Comparison of ENCODE assay signal across 25 cellular contexts in the genomic region with DNA sequence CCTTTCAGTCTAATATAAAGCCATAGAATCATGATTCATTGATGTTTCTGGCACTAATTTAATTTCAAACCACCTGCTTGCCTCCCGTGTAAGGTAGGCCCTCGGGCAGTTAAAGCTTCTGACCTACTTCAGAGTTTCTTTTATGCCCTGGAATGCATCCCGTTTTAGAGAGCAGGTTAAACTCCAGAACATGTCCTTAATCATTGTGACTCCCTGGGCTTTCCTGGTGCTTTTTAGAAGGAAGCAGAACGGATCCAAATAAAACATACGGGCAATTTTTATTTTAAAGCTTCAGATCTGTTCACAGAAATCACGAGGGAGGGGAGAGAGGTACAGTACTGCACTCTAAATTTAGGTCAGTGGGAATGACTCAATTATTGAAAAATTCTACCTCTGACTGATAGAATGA.
DNase-seq lines count a peak whose midpoint lies in the region; ATAC-seq, FAIRE-seq and TF ChIP-seq lines count a peak whose summit lies in the region.
"Had no signal": no experiment of that assay in that cellular context is flagged by ENCODE, and none has a peak within 500 bp of the region (broad histone marks: within the 10 kb centered on the region; RNA-seq: fewer than 3 reads in every experiment).

No MANE protein-coding gene starts in this region.

- H3K36me3 ChIP-seq in pancreas, result no peaks in the 10 kb centered on the region
- H3K36me3 ChIP-seq: BLaER1 treated with 17β-estradiol and CSF1 and Interleukin-3, amounts not matched to agents 10 nM and 100 nM; neutrophil; SJSA1; spleen; WERI-Rb-1 had no signal

- H3K27ac Mint-ChIP-seq in natural killer cell treated with Interleukin-12 subunit alpha and Interleukin-12 subunit beta and Interleukin-15 and Interleukin-18, amount 100 ng/mL, for 72 hours, result no peak overlapping the region
- H3K27ac Mint-ChIP-seq: HFFc6, T-helper 17 cell had no signal

- H3K4me3 Mint-ChIP-seq in natural killer cell treated with Interleukin-12 subunit alpha and Interleukin-12 subunit beta and Interleukin-15 and Interleukin-18, amount 100 ng/mL, for 72 hours, result no peak overlapping the region
- H3K4me3 Mint-ChIP-seq: central memory CD8-positive, alpha-beta T cell; HFFc6; T-helper 17 cell had no signal

- no peak overlapping the region for H3K27ac ChIP-seq in RWPE1
- H3K27ac ChIP-seq in epithelial cell of prostate, result peak overlapping the region; percentile 7
- peak overlapping the region in 3 of 4 donors; percentile 6 to 78 (median 57) for H3K27ac ChIP-seq in pancreas
- H3K27ac ChIP-seq: BLaER1 treated with 17β-estradiol and CSF1 and Interleukin-3, amounts not matched to agents 10 nM and 100 nM; neutrophil; SJSA1; spleen; WERI-Rb-1 had no signal

- no peaks in the 10 kb centered on the region for H3K27me3 ChIP-seq in pancreas
- H3K27me3 ChIP-seq: BLaER1 treated with 17β-estradiol and CSF1 and Interleukin-3, amounts not matched to agents 10 nM and 100 nM; neutrophil; SJSA1; spleen had no signal

- no peak for FAIRE-seq in pancreas (lab: Jason Lieb, UNC)
- FAIRE-seq: GM18507 had no signal

- peak; percentile 7 for DNase-seq in ELF-1 (ENCODE audit: low read depth, low spot score)
- DNase-seq in RWPE1 (ENCODE audit: low spot score), result peak; percentile 42
- peak; percentile 80 for DNase-seq in epithelial cell of prostate (ENCODE audit: low read depth, low spot score)
- DNase-seq in pancreas, result peak in 2 of 6 donors; percentile 12 to 18
- no peak for DNase-seq in natural killer cell treated with Interleukin-12 subunit alpha and Interleukin-12 subunit beta and Interleukin-15 and Interleukin-18, amount 100 ng/mL, for 72 hours (ENCODE audit: low spot score)
- DNase-seq in amygdala (lab: John Stamatoyannopoulos, UW), result no peak
- no peak for DNase-seq in epidermal melanocyte (ENCODE audit: insufficient read length, low spot score)
- DNase-seq: activated CD4-positive, alpha-beta T cell treated with anti-CD3 and anti-CD28 coated beads, Interleukin-2, amount 50 U/mL, for 1 hour; effector CD4-positive, alpha-beta T cell; EL; HFFc6; MM.1S; NCI-H1694; NCI-H774; retina; spleen; stimulated activated CD4-positive, alpha-beta T cell treated with anti-CD3 and anti-CD28 coated beads, Interleukin-4, amount 100 ng/mL, for 4 hours; T-helper 17 cell; WERI-Rb-1 had no signal

- H3K4me3 ChIP-seq in pancreas, result no peak overlapping the region
- H3K4me3 ChIP-seq: BLaER1 treated with 17β-estradiol and CSF1 and Interleukin-3, amounts not matched to agents 10 nM and 100 nM; SJSA1; spleen had no signal

- H3K9me3 Mint-ChIP-seq in natural killer cell treated with Interleukin-12 subunit alpha and Interleukin-12 subunit beta and Interleukin-15 and Interleukin-18, amount 100 ng/mL, for 72 hours, result peaks cover 3% of the 10 kb centered on the region
- H3K9me3 Mint-ChIP-seq: central memory CD8-positive, alpha-beta T cell had no signal

- intact Hi-C loops in pancreas (cut with DNase I), result no loop called here

- ATAC-seq in pancreas (peak; percentile 30 to 54 (median 52)), GM18909 (IDR thresholded peaks at IDR 0.05; ENCODE audit: poor library complexity, unreplicated experiment) (no peak)
- ATAC-seq in natural killer cell treated with Interleukin-12 subunit alpha and Interleukin-12 subunit beta and Interleukin-15 and Interleukin-18, amount 100 ng/mL, for 72 hours, result no peak
- ATAC-seq: T-helper 17 cell had no signal

- H3K4me1 Mint-ChIP-seq in natural killer cell treated with Interleukin-12 subunit alpha and Interleukin-12 subunit beta and Interleukin-15 and Interleukin-18, amount 100 ng/mL, for 72 hours (ENCODE audit: low read depth in 2 of 2), result no peaks in the 10 kb centered on the region
- H3K4me1 Mint-ChIP-seq: central memory CD8-positive, alpha-beta T cell; T-helper 17 cell had no signal

- no peaks in the 10 kb centered on the region for H3K36me3 Mint-ChIP-seq in natural killer cell treated with Interleukin-12 subunit alpha and Interleukin-12 subunit beta and Interleukin-15 and Interleukin-18, amount 100 ng/mL, for 72 hours

- H3K4me1 ChIP-seq in pancreas, result peaks cover 22 to 51% (median 43%) of the 10 kb centered on the region in 3 donors
- H3K4me1 ChIP-seq: spleen had no signal

- WGBS in pancreas, 2 donors, result 6 to 9% methylated on average over 6 of the region's 6 CpGs

- H3K27me3 Mint-ChIP-seq in natural killer cell treated with Interleukin-12 subunit alpha and Interleukin-12 subunit beta and Interleukin-15 and Interleukin-18, amount 100 ng/mL, for 72 hours, result no peaks in the 10 kb centered on the region
- H3K27me3 Mint-ChIP-seq: central memory CD8-positive, alpha-beta T cell; T-helper 17 cell had no signal

- POLR2A ChIA-PET in RWPE1 (lab: Yijun Ruan, JAX; ENCODE audit: low non-redundant PET), result no interaction called here

- TF ChIP-seq CTCF in RWPE1 (conservative IDR thresholded peaks at IDR 0.05; ENCODE audit: low read depth), result no peak
- no peak for TF ChIP-seq CTCF in pancreas (IDR thresholded peaks at IDR 0.05)

- H3K9me3 ChIP-seq in pancreas, result no peaks in the 10 kb centered on the region
- H3K9me3 ChIP-seq: BLaER1 treated with 17β-estradiol and CSF1 and Interleukin-3, amounts not matched to agents 10 nM and 100 nM; neutrophil; SJSA1; spleen had no signal

- CTCF ChIA-PET in RWPE1 (lab: Yijun Ruan, JAX), result interaction anchor here (0.6 kb wide), 1 partner anchor 308 kb away, joined by 3 read pairs; no protein-coding TSS in a partner anchor

Comparison
In these comparisons a context has a peak if more than half of its experiments do, and no peak if none do; other contexts are left out.
1. DNase-seq: peak in ELF-1 (single experiment), RWPE1 (single experiment) and epithelial cell of prostate (single experiment); none in natural killer cell treated with Interleukin-12 subunit alpha and Interleukin-12 subunit beta and Interleukin-15 and Interleukin-18, amount 100 ng/mL, for 72 hours (single experiment), amygdala (0 of 56) and epidermal melanocyte (single experiment).
2. ATAC-seq: peak in pancreas (4 of 4); none in natural killer cell treated with Interleukin-12 subunit alpha and Interleukin-12 subunit beta and Interleukin-15 and Interleukin-18, amount 100 ng/mL, for 72 hours (0 of 2) and GM18909 (single experiment).